ENCODE assay signal across 8 cellular contexts in the genomic region with DNA sequence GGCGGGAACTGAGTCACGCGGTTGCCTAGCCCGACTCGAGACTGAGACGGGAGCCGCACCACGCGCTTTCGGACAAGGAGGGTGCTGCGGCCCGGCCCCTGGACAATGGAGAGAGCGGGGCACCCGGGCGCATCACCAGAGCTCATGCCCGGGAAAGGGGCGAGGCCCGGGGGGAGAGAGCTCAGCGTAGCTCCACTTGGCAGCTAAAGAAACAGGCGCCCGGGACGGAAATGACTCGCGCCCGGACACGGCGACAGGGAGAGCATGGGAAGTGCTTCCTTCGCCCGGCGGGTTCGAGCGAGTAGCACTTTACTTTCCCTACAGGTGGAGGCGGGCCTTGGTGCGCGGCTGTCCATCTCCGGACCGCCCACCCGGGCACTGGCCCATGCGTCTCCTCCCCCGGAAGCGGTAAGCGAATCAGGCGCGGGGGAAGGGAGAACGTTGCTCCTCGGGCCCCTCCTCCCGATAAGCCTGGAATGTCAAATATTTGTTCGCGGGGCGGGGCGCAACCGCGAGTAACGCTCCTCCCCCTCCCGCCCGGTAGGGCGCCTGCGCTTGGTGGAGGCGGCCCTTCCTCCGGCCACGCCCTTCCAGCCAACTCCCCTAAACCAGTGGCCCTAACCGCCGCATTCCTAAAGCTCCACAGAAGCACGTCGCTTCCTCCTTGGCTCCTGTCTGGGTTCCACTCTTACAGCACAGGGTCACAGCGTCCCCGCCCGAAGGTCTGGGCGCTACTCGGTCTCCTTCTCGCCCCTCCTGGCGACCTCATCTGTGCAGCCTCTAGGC.
DNase-seq lines count a peak whose midpoint lies in the region; FAIRE-seq lines count a peak whose summit lies in the region.

No MANE protein-coding gene starts in this region.

- no peaks in the 10 kb centered on the region for H3K36me3 Mint-ChIP-seq in activated naive CD4-positive, alpha-beta T cell treated with anti-CD3 and anti-CD28 coated beads, Interleukin-2, amount 50 U/mL, for 24 hours

- H3K27ac Mint-ChIP-seq in activated naive CD4-positive, alpha-beta T cell treated with anti-CD3 and anti-CD28 coated beads, Interleukin-2, amount 50 U/mL, for 24 hours = peak overlapping the region; percentile 89

- peaks cover 34% of the 10 kb centered on the region for H3K4me1 Mint-ChIP-seq in activated naive CD4-positive, alpha-beta T cell treated with anti-CD3 and anti-CD28 coated beads, Interleukin-2, amount 50 U/mL, for 24 hours

- H3K9me3 Mint-ChIP-seq in activated naive CD4-positive, alpha-beta T cell treated with anti-CD3 and anti-CD28 coated beads, Interleukin-2, amount 50 U/mL, for 24 hours = no peaks in the 10 kb centered on the region

- DNase-seq in HCEC 1CT (peak; percentile 98), MV-4-11 (lab: John Stamatoyannopoulos, UW) (peak; percentile 97), SK-N-MC (ENCODE audit: low read depth, low spot score) (peak; percentile 50), germinal center (ENCODE audit: low spot score) (peak; percentile 93), non-pigmented ciliary epithelial cell (ENCODE audit: low read depth) (peak; percentile 89), substantia nigra (lab: John Stamatoyannopoulos, UW) (peak; percentile 51 to 98 (median 90))

- H3K4me3 ChIP-seq in SK-N-MC = peak overlapping the region; percentile 74

- peak overlapping the region; percentile 95 for H3K4me3 Mint-ChIP-seq in activated naive CD4-positive, alpha-beta T cell treated with anti-CD3 and anti-CD28 coated beads, Interleukin-2, amount 50 U/mL, for 24 hours

- H3K27me3 Mint-ChIP-seq in activated naive CD4-positive, alpha-beta T cell treated with anti-CD3 and anti-CD28 coated beads, Interleukin-2, amount 50 U/mL, for 24 hours = no peaks in the 10 kb centered on the region

- FAIRE-seq in G401.6 (lab: Jason Lieb, UNC) = peak; percentile 93

- H3K27ac ChIP-seq in SK-N-MC = peak overlapping the region; percentile 83
- peak overlapping the region; percentile 77 for H3K27ac ChIP-seq in substantia nigra (ENCODE audit: low read depth, low read length, poor library complexity, severe bottlenecking)

- H3K36me3 ChIP-seq in SK-N-MC (ENCODE audit: insufficient read depth, low read length) = no peaks in the 10 kb centered on the region

- H3K9me3 ChIP-seq in SK-N-MC (ENCODE audit: low read depth, low read length) = no peaks in the 10 kb centered on the region

- H3K9ac ChIP-seq in SK-N-MC (ENCODE audit: insufficient read length) = peak overlapping the region; percentile 63

Comparison
In these comparisons a context has a peak if more than half of its experiments do, and no peak if none do; other contexts are left out.
1. Peak in every context shown above with its lines: DNase-seq, H3K4me3 ChIP-seq and H3K27ac ChIP-seq.